Comparison of ENCODE assay signal across 13 cellular contexts in genomic region chr11:12235080-12235479, GRCh38.
A peak's percentile ranks its signal among the peaks of the same experiment; 100 is the strongest.
DNase-seq lines count a peak whose midpoint lies in the region; ATAC-seq and TF ChIP-seq lines count a peak whose summit lies in the region.
"Had no signal": no experiment of that assay in that cellular context is flagged by ENCODE, and none has a peak within 500 bp of the region (broad histone marks: within the 10 kb centered on the region; RNA-seq: fewer than 3 reads in every experiment).

No MANE protein-coding gene starts in this region.

- BruUV-seq in Panc1 (replicated peaks; lab: Mats Ljungman, UMichigan), result no TSS peak

- H3K36me3 ChIP-seq in CD4-positive, alpha-beta memory T cell (ENCODE audit: insufficient read depth, low read length), result peaks cover 16% of the 10 kb centered on the region
- H3K36me3 ChIP-seq in Panc1 (ENCODE audit: control insufficient read depth, insufficient read depth, low read length) (peaks cover 5% of the 10 kb centered on the region), gastrocnemius medialis (peaks cover 0 to 8% of the 10 kb centered on the region in 2 donors)

- no peak overlapping the region for H3K4me3 ChIP-seq in CD4-positive, alpha-beta memory T cell (ENCODE audit: low read length in 2 of 2)
- H3K4me3 ChIP-seq in Panc1 (ENCODE audit: low read depth in 2 of 2, low read length in 2 of 2) (no peak overlapping the region), dorsolateral prefrontal cortex (no peak overlapping the region), gastrocnemius medialis (no peak overlapping the region), lower leg skin (ENCODE audit: low read depth, poor library complexity, severe bottlenecking) (no peak overlapping the region)
- H3K4me3 ChIP-seq: mucosa of descending colon had no signal

- no peak overlapping the region for H3K27ac ChIP-seq in CD4-positive, alpha-beta memory T cell (ENCODE audit: low read depth, low read length)
- H3K27ac ChIP-seq in Panc1 (ENCODE audit: low read length), result peak overlapping the region; percentile 73
- peak overlapping the region in 55 of 59 donors; percentile 11 to 89 (median 68) for H3K27ac ChIP-seq in dorsolateral prefrontal cortex
- peak overlapping the region in 3 of 4 donors; percentile 73 to 92 (median 78) for H3K27ac ChIP-seq in gastrocnemius medialis

- H3K9me3 ChIP-seq in CD4-positive, alpha-beta memory T cell (ENCODE audit: control insufficient read depth in 1 of 2, low read length in 2 of 2), result no peaks in the 10 kb centered on the region
- H3K9me3 ChIP-seq in Panc1 (ENCODE audit: control insufficient read depth, insufficient read depth, low read depth, low read length) (no peaks in the 10 kb centered on the region), gastrocnemius medialis (no peaks in the 10 kb centered on the region)
- H3K9me3 ChIP-seq: mucosa of descending colon had no signal

- WGBS in lower leg skin, 2 donors, result 92 to 96% methylated on average over 6 of the region's 6 CpGs

- no peak for DNase-seq in CD4-positive, alpha-beta memory T cell
- no peak for DNase-seq in Panc1 (ENCODE audit: low read depth, low spot score)
- DNase-seq in dorsolateral prefrontal cortex, result no peak
- peak in 1 of 2 donors; percentile 36 for DNase-seq in gastrocnemius medialis
- DNase-seq in islet precursor cell, result no peak
- no peak for DNase-seq in lower leg skin (ENCODE audit: low spot score in 2 of 2)
- DNase-seq in middle frontal gyrus (ENCODE audit: extremely low spot score, low spot score), result no peak
- no peak for DNase-seq in SIG-M5 (lab: John Stamatoyannopoulos, UW)
- DNase-seq: MM.1S, mucosa of descending colon, NCI-H2107, retina, T1000 had no signal

- CTCF ChIA-PET in CD4-positive, alpha-beta memory T cell (lab: Charles Lee; ENCODE audit: partially characterized antibody), result interaction anchor here (1.2 to 8.5 kb wide), 19 partner anchors 10 to 189 kb away, joined by 3 to 149 read pairs (median 16); partner anchors contain the start of gene MICAL2
- CTCF ChIA-PET in Panc1 (lab: Charles Lee), result interaction anchor here (0.6 kb wide), 1 partner anchor 62 kb away, joined by 3 read pairs; no protein-coding TSS in a partner anchor

- TF ChIP-seq POLR2A in gastrocnemius medialis (IDR thresholded peaks at IDR 0.05) (no peak), lower leg skin (IDR thresholded peaks at IDR 0.05) (no peak)

- POLR2A ChIA-PET in CD4-positive, alpha-beta memory T cell (lab: Charles Lee; ENCODE audit: partially characterized antibody), result interaction anchor here (1.2 to 3.0 kb wide), 5 partner anchors 10 to 125 kb away, joined by 3 to 54 read pairs (median 10); partner anchors contain the start of gene MICAL2
- POLR2A ChIA-PET in Panc1 (lab: Charles Lee), result no interaction called here

- peak overlapping the region in 2 of 8 donors; percentile 34 to 44 for H3K4me3 Mint-ChIP-seq in CD4-positive, alpha-beta memory T cell

- peaks cover 23% of the 10 kb centered on the region for H3K4me1 ChIP-seq in CD4-positive, alpha-beta memory T cell (ENCODE audit: insufficient read depth, low read length)
- peaks cover 13% of the 10 kb centered on the region for H3K4me1 ChIP-seq in Panc1 (ENCODE audit: control insufficient read depth, insufficient read depth, low read length)
- H3K4me1 ChIP-seq in gastrocnemius medialis, result peaks cover 7 to 9% of the 10 kb centered on the region in 2 donors

- H3K9me3 Mint-ChIP-seq in CD4-positive, alpha-beta memory T cell, result no peaks in the 10 kb centered on the region

- peaks cover 15 to 26% (median 20%) of the 10 kb centered on the region in 4 donors for H3K4me1 Mint-ChIP-seq in CD4-positive, alpha-beta memory T cell

- TF ChIP-seq CTCF in Panc1 (IDR thresholded peaks at IDR 0.05), result no peak
- TF ChIP-seq CTCF in dorsolateral prefrontal cortex (IDR thresholded peaks at IDR 0.05 in 54 of 56, conservative IDR thresholded peaks at IDR 0.05 in 2 of 56; ENCODE audit: low read depth in 1 of 56, partially characterized antibody in 56 of 56), result no peak
- no peak for TF ChIP-seq CTCF in gastrocnemius medialis (IDR thresholded peaks at IDR 0.05 in 4 of 5, conservative IDR thresholded peaks at IDR 0.05 in 1 of 5)
- TF ChIP-seq CTCF in lower leg skin (IDR thresholded peaks at IDR 0.05), result no peak

- H3K27me3 ChIP-seq in CD4-positive, alpha-beta memory T cell (ENCODE audit: insufficient read depth, low read length), result no peaks in the 10 kb centered on the region
- H3K27me3 ChIP-seq in Panc1 (ENCODE audit: control insufficient read depth, insufficient read depth, low read length) (no peaks in the 10 kb centered on the region), dorsolateral prefrontal cortex (no peaks in the 10 kb centered on the region), gastrocnemius medialis (no peaks in the 10 kb centered on the region)

- peaks cover 28 to 40% of the 10 kb centered on the region in 2 donors for H3K36me3 Mint-ChIP-seq in CD4-positive, alpha-beta memory T cell

- in situ Hi-C loops in Panc1 (cut with HindIII; ENCODE audit: low pct_unique_long_range_greater_than_20kb, low sequenced_read_pairs), result no loop called here
- in situ Hi-C loops in gastrocnemius medialis (cut with MboI; ENCODE audit: low sequenced_read_pairs in 4 of 4), result loop anchor here (5.0 kb wide), 1 partner anchor 188 kb away; no protein-coding TSS in a partner anchor

- ATAC-seq in Panc1, result peak; percentile 21; the same call in 1 of the 2 replicates
- ATAC-seq in gastrocnemius medialis, result peak in 1 of 2 donors; percentile 26

- intact Hi-C loops in CD4-positive, alpha-beta memory T cell (cut with micrococcal nuclease), result no loop called here
- intact Hi-C loops in Panc1 (cut with micrococcal nuclease; ENCODE audit: unreplicated experiment), result loop anchor here (5.0 to 10.0 kb wide), 2 partner anchors 110 to 188 kb away; no protein-coding TSS in a partner anchor
- intact Hi-C loops in dorsolateral prefrontal cortex (cut with DNase I), result loop anchor here (5.0 to 10.0 kb wide), 4 partner anchors 47 to 188 kb away; partner anchors contain the start of gene MICAL2 (in 1 of the 2)
- intact Hi-C loops in gastrocnemius medialis (cut with DNase I; ENCODE audit: low total_unique reads), result loop anchor here (5.0 kb wide), 1 partner anchor 148 kb away; no protein-coding TSS in a partner anchor
- intact Hi-C loops in lower leg skin (cut with DNase I; ENCODE audit: low total_unique reads), result loop anchor here (5.0 kb wide), 1 partner anchor 188 kb away; no protein-coding TSS in a partner anchor

- H3K27me3 Mint-ChIP-seq in CD4-positive, alpha-beta memory T cell, result no peaks in the 10 kb centered on the region

- H3K27ac Mint-ChIP-seq in CD4-positive, alpha-beta memory T cell, result peak overlapping the region; percentile 32 to 96 (median 93)
